15 cellular contexts compared by ENCODE assay signal in the genomic region with DNA sequence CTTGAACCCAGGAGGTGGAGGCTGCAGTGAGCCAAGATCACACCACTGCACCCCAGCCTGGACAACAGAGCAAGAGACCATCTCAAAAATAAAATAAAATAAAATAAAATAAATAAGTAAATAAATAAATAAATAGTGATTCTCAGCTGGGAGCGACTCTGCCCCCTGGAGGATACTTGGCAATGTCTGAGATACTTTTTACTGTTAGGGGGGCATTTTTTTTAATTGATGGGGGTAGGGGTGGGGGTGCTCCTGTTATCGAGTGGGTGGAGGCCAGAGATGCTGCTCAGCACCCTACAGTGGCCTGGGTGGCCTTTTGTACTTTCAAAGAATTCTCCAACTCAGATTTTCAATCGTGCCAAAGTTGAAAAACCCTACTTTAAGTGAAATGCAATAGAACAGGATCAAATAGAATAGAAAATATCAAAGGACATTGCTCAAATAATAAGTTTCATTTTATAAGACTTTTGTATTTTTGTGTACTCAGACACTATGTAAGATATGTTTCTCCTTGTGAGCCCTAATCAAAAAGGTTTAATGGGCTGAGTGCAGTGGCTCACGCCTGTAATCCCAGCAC. TPM values are rescaled to one million over a fixed set of nuclear protein-coding genes. Genes with fewer than 3 reads are reported as not detected.
A peak's percentile ranks its signal among the peaks of the same experiment; 100 is the strongest.
DNase-seq lines count a peak whose midpoint lies in the region; ATAC-seq, FAIRE-seq and TF ChIP-seq lines count a peak whose summit lies in the region.
"Had no signal": no experiment of that assay in that cellular context is flagged by ENCODE, and none has a peak within 500 bp of the region (broad histone marks: within the 10 kb centered on the region; RNA-seq: fewer than 3 reads in every experiment).

No MANE protein-coding gene starts in this region.

- H3K9me3 ChIP-seq in endothelial cell of umbilical vein (replicated peaks; ENCODE audit: control insufficient read depth, insufficient read depth, low read length) (no peaks in the 10 kb centered on the region), tibial nerve (peaks cover 0 to 4% (median 0%) of the 10 kb centered on the region in 4 donors)
- H3K9me3 ChIP-seq: Peyer's patch had no signal

- H3K79me2 ChIP-seq in endothelial cell of umbilical vein (ENCODE audit: control insufficient read depth, insufficient read depth, low read length): no peaks in the 10 kb centered on the region

- H3K36me3 Mint-ChIP-seq in activated CD8-positive, alpha-beta T cell treated with anti-CD3 and anti-CD28 coated beads for 36 hours (ENCODE audit: low read depth): peaks cover 5% of the 10 kb centered on the region
- peaks cover 12% of the 10 kb centered on the region for H3K36me3 Mint-ChIP-seq in activated CD8-positive, alpha-beta T cell treated with anti-CD3 and anti-CD28 coated beads, Interleukin-2, amount 10 ng/mL, durations not matched to agents 7 days and 5 days (ENCODE audit: low read depth)
- no peaks in the 10 kb centered on the region for H3K36me3 Mint-ChIP-seq in activated CD4-positive, alpha-beta memory T cell treated with anti-CD3 and anti-CD28 coated beads, Interleukin-2, amount 10 ng/mL, durations not matched to agents 7 days and 5 days (ENCODE audit: low read depth)
- H3K36me3 Mint-ChIP-seq: stimulated activated memory B cell treated with anti-CD40 and anti-IgM and Interleukin-4, amounts not matched to agents 10 μg/mL and 1 μg/mL and 100 μg/mL, for 72 hours had no signal

- POLR2A ChIA-PET in activated CD8-positive, alpha-beta T cell treated with anti-CD3 and anti-CD28 coated beads for 36 hours (lab: Charles Lee): interaction anchor here (0.6 kb wide), 1 partner anchor 20 kb away, joined by 3 read pairs; no protein-coding TSS in a partner anchor
- POLR2A ChIA-PET in activated CD8-positive, alpha-beta T cell treated with anti-CD3 and anti-CD28 coated beads, Interleukin-2, amount 10 ng/mL, durations not matched to agents 7 days and 5 days (lab: Charles Lee): no interaction called here
- POLR2A ChIA-PET in endothelial cell of umbilical vein (lab: Charles Lee): interaction anchor here (0.6 kb wide), 1 partner anchor 110 kb away, joined by 6 read pairs; a partner anchor contains a TSS
- POLR2A ChIA-PET in activated CD4-positive, alpha-beta memory T cell treated with anti-CD3 and anti-CD28 coated beads, Interleukin-2, amount 10 ng/mL, durations not matched to agents 7 days and 5 days (lab: Charles Lee): no interaction called here

- no peaks in the 10 kb centered on the region for H3K9me1 ChIP-seq in endothelial cell of umbilical vein (replicated peaks; ENCODE audit: control insufficient read depth, extremely low read depth, insufficient read depth, low read length)

- no peak overlapping the region for H2AFZ ChIP-seq in endothelial cell of umbilical vein (ENCODE audit: low read depth, low read length)

- H3K4me1 Mint-ChIP-seq in activated CD8-positive, alpha-beta T cell treated with anti-CD3 and anti-CD28 coated beads for 36 hours (ENCODE audit: low read depth): no peaks in the 10 kb centered on the region
- H3K4me1 Mint-ChIP-seq in activated CD8-positive, alpha-beta T cell treated with anti-CD3 and anti-CD28 coated beads, Interleukin-2, amount 10 ng/mL, durations not matched to agents 7 days and 5 days (ENCODE audit: low read depth): no peaks in the 10 kb centered on the region
- H3K4me1 Mint-ChIP-seq in activated CD4-positive, alpha-beta memory T cell treated with anti-CD3 and anti-CD28 coated beads, Interleukin-2, amount 10 ng/mL, durations not matched to agents 7 days and 5 days: no peaks in the 10 kb centered on the region
- H3K4me1 Mint-ChIP-seq: stimulated activated memory B cell treated with anti-CD40 and anti-IgM and Interleukin-4, amounts not matched to agents 10 μg/mL and 1 μg/mL and 100 μg/mL, for 72 hours had no signal

- WGBS in tibial nerve, 2 donors: 52 to 53% methylated on average over 4 of the region's 4 CpGs

- no peaks in the 10 kb centered on the region for H3K9me3 Mint-ChIP-seq in activated CD8-positive, alpha-beta T cell treated with anti-CD3 and anti-CD28 coated beads for 36 hours
- H3K9me3 Mint-ChIP-seq in activated CD8-positive, alpha-beta T cell treated with anti-CD3 and anti-CD28 coated beads, Interleukin-2, amount 10 ng/mL, durations not matched to agents 7 days and 5 days (ENCODE audit: insufficient read depth): no peaks in the 10 kb centered on the region
- no peaks in the 10 kb centered on the region for H3K9me3 Mint-ChIP-seq in activated CD4-positive, alpha-beta memory T cell treated with anti-CD3 and anti-CD28 coated beads, Interleukin-2, amount 10 ng/mL, durations not matched to agents 7 days and 5 days

- TF ChIP-seq POLR2A in endothelial cell of umbilical vein (IDR thresholded peaks at IDR 0.05; ENCODE audit: low read depth, low read length): no peak
- TF ChIP-seq POLR2A in tibial nerve (IDR thresholded peaks at IDR 0.05): no peak

- H3K4me3 ChIP-seq in endothelial cell of umbilical vein (replicated peaks in 1 of 3; ENCODE audit: insufficient read depth in 1 of 3, low read depth in 1 of 3, low read length in 3 of 3) (no peak overlapping the region), tibial nerve (no peak overlapping the region)
- H3K4me3 ChIP-seq: BLaER1, Peyer's patch had no signal

- H3K4me1 ChIP-seq in endothelial cell of umbilical vein (ENCODE audit: control insufficient read depth, extremely low read depth, insufficient read depth, low read length) (no peaks in the 10 kb centered on the region), tibial nerve (no peaks in the 10 kb centered on the region)
- H3K4me1 ChIP-seq: BLaER1, Peyer's patch had no signal

- CTCF ChIA-PET in activated CD8-positive, alpha-beta T cell treated with anti-CD3 and anti-CD28 coated beads for 36 hours (lab: Charles Lee): interaction anchor here (1.0 kb wide), 1 partner anchor 100 kb away, joined by 3 read pairs; no protein-coding TSS in a partner anchor
- CTCF ChIA-PET in activated CD8-positive, alpha-beta T cell treated with anti-CD3 and anti-CD28 coated beads, Interleukin-2, amount 10 ng/mL, durations not matched to agents 7 days and 5 days (lab: Charles Lee): interaction anchor here (1.0 kb wide), 1 partner anchor 228 kb away, joined by 3 read pairs; no protein-coding TSS in a partner anchor
- CTCF ChIA-PET in endothelial cell of umbilical vein (lab: Charles Lee): interaction anchor here (0.5 to 4.2 kb wide), 10 partner anchors 14 to 370 kb away, joined by 3 to 55 read pairs (median 6); a partner anchor contains a TSS
- CTCF ChIA-PET in activated CD4-positive, alpha-beta memory T cell treated with anti-CD3 and anti-CD28 coated beads, Interleukin-2, amount 10 ng/mL, durations not matched to agents 7 days and 5 days (lab: Charles Lee): no interaction called here

- H3K4me3 Mint-ChIP-seq in activated CD8-positive, alpha-beta T cell treated with anti-CD3 and anti-CD28 coated beads for 36 hours: no peak overlapping the region
- H3K4me3 Mint-ChIP-seq in activated CD8-positive, alpha-beta T cell treated with anti-CD3 and anti-CD28 coated beads, Interleukin-2, amount 10 ng/mL, durations not matched to agents 7 days and 5 days: no peak overlapping the region
- H3K4me3 Mint-ChIP-seq in activated CD4-positive, alpha-beta memory T cell treated with anti-CD3 and anti-CD28 coated beads, Interleukin-2, amount 10 ng/mL, durations not matched to agents 7 days and 5 days: no peak overlapping the region
- H3K4me3 Mint-ChIP-seq: stimulated activated memory B cell treated with anti-CD40 and anti-IgM and Interleukin-4, amounts not matched to agents 10 μg/mL and 1 μg/mL and 100 μg/mL, for 72 hours had no signal

- no peak for DNase-seq in activated CD8-positive, alpha-beta T cell treated with anti-CD3 and anti-CD28 coated beads for 36 hours
- DNase-seq in activated CD8-positive, alpha-beta T cell treated with anti-CD3 and anti-CD28 coated beads, Interleukin-2, amount 10 ng/mL, durations not matched to agents 7 days and 5 days: no peak
- DNase-seq in NAMALWA (ENCODE audit: low spot score) (peak; percentile 60), endothelial cell of umbilical vein (ENCODE audit: low read depth, low spot score) (no peak), tibial nerve (ENCODE audit: low spot score in 2 of 2) (no peak), medulla oblongata (ENCODE audit: extremely low spot score) (no peak), NCI-H69 (lab: John Stamatoyannopoulos, UW) (no peak)
- DNase-seq in activated CD4-positive, alpha-beta memory T cell treated with anti-CD3 and anti-CD28 coated beads, Interleukin-2, amount 10 ng/mL, durations not matched to agents 7 days and 5 days: no peak
- DNase-seq: activated naive CD4-positive, alpha-beta T cell treated with Interleukin-2 at 50 U/mL for 16 hours; Peyer's patch; small intestine had no signal

- ATAC-seq in activated CD8-positive, alpha-beta T cell treated with anti-CD3 and anti-CD28 coated beads for 36 hours: no peak
- no peak for ATAC-seq in activated CD8-positive, alpha-beta T cell treated with anti-CD3 and anti-CD28 coated beads, Interleukin-2, amount 10 ng/mL, durations not matched to agents 7 days and 5 days
- ATAC-seq: stimulated activated memory B cell treated with anti-CD40 and anti-IgM and Interleukin-4, amounts not matched to agents 10 μg/mL and 1 μg/mL and 100 μg/mL, for 72 hours had no signal

- no peak overlapping the region for H3K4me2 ChIP-seq in endothelial cell of umbilical vein (ENCODE audit: insufficient read depth, low read length)
- H3K4me2 ChIP-seq: BLaER1 had no signal

- no peaks in the 10 kb centered on the region for H3K27me3 Mint-ChIP-seq in activated CD8-positive, alpha-beta T cell treated with anti-CD3 and anti-CD28 coated beads for 36 hours
- no peaks in the 10 kb centered on the region for H3K27me3 Mint-ChIP-seq in activated CD8-positive, alpha-beta T cell treated with anti-CD3 and anti-CD28 coated beads, Interleukin-2, amount 10 ng/mL, durations not matched to agents 7 days and 5 days (ENCODE audit: low read depth)
- no peaks in the 10 kb centered on the region for H3K27me3 Mint-ChIP-seq in activated CD4-positive, alpha-beta memory T cell treated with anti-CD3 and anti-CD28 coated beads, Interleukin-2, amount 10 ng/mL, durations not matched to agents 7 days and 5 days
- H3K27me3 Mint-ChIP-seq: stimulated activated memory B cell treated with anti-CD40 and anti-IgM and Interleukin-4, amounts not matched to agents 10 μg/mL and 1 μg/mL and 100 μg/mL, for 72 hours had no signal

- no peak overlapping the region for H3K9ac ChIP-seq in endothelial cell of umbilical vein (replicated peaks; ENCODE audit: extremely low read depth, insufficient read depth, low read length)
- H3K9ac ChIP-seq: BLaER1 had no signal

- peak; percentile 33 for TF ChIP-seq CTCF in activated CD8-positive, alpha-beta T cell treated with anti-CD3 and anti-CD28 coated beads for 36 hours (IDR thresholded peaks at IDR 0.05)
- peak; percentile 15 to 51 for TF ChIP-seq CTCF in endothelial cell of umbilical vein (IDR thresholded peaks at IDR 0.05; ENCODE audit: extremely low read depth in 1 of 2, insufficient read depth in 1 of 2, low read depth in 1 of 2, low read length in 2 of 2)
- TF ChIP-seq CTCF in tibial nerve (IDR thresholded peaks at IDR 0.05): peak in 3 of 5 experiments; percentile 30 to 40 (median 34)

- H4K20me1 ChIP-seq in endothelial cell of umbilical vein (replicated peaks; ENCODE audit: control insufficient read depth, extremely low read depth, insufficient read depth, low read length): no peaks in the 10 kb centered on the region
- H4K20me1 ChIP-seq: BLaER1 had no signal

- H3K27me3 ChIP-seq in endothelial cell of umbilical vein (ENCODE audit: control insufficient read depth in 2 of 2, insufficient read depth in 2 of 2, low read length in 2 of 2) (no peaks in the 10 kb centered on the region), tibial nerve (no peaks in the 10 kb centered on the region)
- H3K27me3 ChIP-seq: BLaER1, Peyer's patch had no signal

- no peak for TF ChIP-seq EP300 in tibial nerve (IDR thresholded peaks at IDR 0.05)

- FAIRE-seq in endothelial cell of umbilical vein (lab: Jason Lieb, UNC): no peak
- FAIRE-seq: GM18507, small intestine had no signal

- H3K36me3 ChIP-seq in endothelial cell of umbilical vein (ENCODE audit: control insufficient read depth in 2 of 2, extremely low read depth in 1 of 2, insufficient read depth in 2 of 2, low read length in 2 of 2): no peaks in the 10 kb centered on the region
- H3K36me3 ChIP-seq in tibial nerve: no peaks in the 10 kb centered on the region
- H3K36me3 ChIP-seq: BLaER1, Peyer's patch had no signal

- dilution Hi-C loops in endothelial cell of umbilical vein (cut with MboI; ENCODE audit: extremely low pct_ligation_motif_present, low sequenced_read_pairs): no loop called here

- no peak overlapping the region for H3K27ac ChIP-seq in endothelial cell of umbilical vein (ENCODE audit: insufficient read depth, low read depth, low read length)
- H3K27ac ChIP-seq in tibial nerve: no peak overlapping the region
- H3K27ac ChIP-seq: BLaER1, Peyer's patch had no signal

- intact Hi-C loops in activated CD8-positive, alpha-beta T cell treated with anti-CD3 and anti-CD28 coated beads for 36 hours (cut with micrococcal nuclease): no loop called here
- intact Hi-C loops in endothelial cell of umbilical vein (cut with micrococcal nuclease): loop anchor here (1.0 kb wide), 1 partner anchor 188 kb away; no protein-coding TSS in a partner anchor

- BruUV-seq in endothelial cell of umbilical vein (replicated peaks; lab: Mats Ljungman, UMichigan): no TSS peak

- no peak overlapping the region for H3K27ac Mint-ChIP-seq in activated CD8-positive, alpha-beta T cell treated with anti-CD3 and anti-CD28 coated beads for 36 hours
- H3K27ac Mint-ChIP-seq in activated CD8-positive, alpha-beta T cell treated with anti-CD3 and anti-CD28 coated beads, Interleukin-2, amount 10 ng/mL, durations not matched to agents 7 days and 5 days: no peak overlapping the region
- H3K27ac Mint-ChIP-seq in activated CD4-positive, alpha-beta memory T cell treated with anti-CD3 and anti-CD28 coated beads, Interleukin-2, amount 10 ng/mL, durations not matched to agents 7 days and 5 days: no peak overlapping the region
- H3K27ac Mint-ChIP-seq: stimulated activated memory B cell treated with anti-CD40 and anti-IgM and Interleukin-4, amounts not matched to agents 10 μg/mL and 1 μg/mL and 100 μg/mL, for 72 hours had no signal

RNA-seq across cellular contexts. Expression of a gene that starts 7.1 kb away (rescaled TPM):
- 100 to 1,000 TPM; 169 to 175 TPM for total RNA-seq in activated CD8-positive, alpha-beta T cell treated with anti-CD3 and anti-CD28 coated beads for 36 hours
- 100 to 1,000 TPM; 142 to 160 TPM for total RNA-seq in activated CD8-positive, alpha-beta T cell treated with anti-CD3 and anti-CD28 coated beads, Interleukin-2, amount 10 ng/mL, durations not matched to agents 7 days and 5 days
- total RNA-seq in endothelial cell of umbilical vein (120 and 137 TPM in 2 replicates), tibial nerve (10 to 100 TPM; 46.1 to 87.2 (median 67.8) TPM)
- 314 and 533 TPM in 2 replicates for polyA plus RNA-seq in endothelial cell of umbilical vein
- 108 and 142 TPM in 2 replicates for polyA plus RNA-seq in endothelial cell of umbilical vein (2011; cell fraction: cytosol; rRNA removed)
- polyA plus RNA-seq in endothelial cell of umbilical vein (2011; cell fraction: nucleus; rRNA removed): 46.8 and 55.1 TPM in 2 replicates
- polyA plus RNA-seq in endothelial cell of umbilical vein (2012): 84.5 and 117 TPM in 2 replicates
- polyA minus RNA-seq in endothelial cell of umbilical vein: 39.5 and 61.9 TPM in 2 replicates
- polyA minus RNA-seq in endothelial cell of umbilical vein (2011; cell fraction: cytosol; rRNA and poly(A)+ RNA removed): 62.6 TPM
- polyA minus RNA-seq in endothelial cell of umbilical vein (2011; cell fraction: nucleus; rRNA and poly(A)+ RNA removed): 8.4 and 11.4 TPM in 2 replicates
- total RNA-seq in activated CD4-positive, alpha-beta memory T cell treated with anti-CD3 and anti-CD28 coated beads, Interleukin-2, amount 10 ng/mL, durations not matched to agents 7 days and 5 days: 100 to 1,000 TPM; 136 to 147 TPM

RNA-seq across cellular contexts. Expression of a gene that starts 18.4 kb away (rescaled TPM):
- 10 to 100 TPM; 34.9 to 40.1 TPM for total RNA-seq in activated CD8-positive, alpha-beta T cell treated with anti-CD3 and anti-CD28 coated beads for 36 hours
- 10 to 100 TPM; 46.1 to 48.8 TPM for total RNA-seq in activated CD8-positive, alpha-beta T cell treated with anti-CD3 and anti-CD28 coated beads, Interleukin-2, amount 10 ng/mL, durations not matched to agents 7 days and 5 days
- 48.8 and 50.4 TPM in 2 replicates for total RNA-seq in endothelial cell of umbilical vein
- polyA plus RNA-seq in endothelial cell of umbilical vein: 59.4 and 83.2 TPM in 2 replicates
- 24.1 and 31.5 TPM in 2 replicates for polyA plus RNA-seq in endothelial cell of umbilical vein (2011; cell fraction: cytosol; rRNA removed)
- polyA plus RNA-seq in endothelial cell of umbilical vein (2011; cell fraction: nucleus; rRNA removed): 8.1 and 13.2 TPM in 2 replicates
- polyA plus RNA-seq in endothelial cell of umbilical vein (2012): 13.4 and 33.2 TPM in 2 replicates
- 7.2 and 9.6 TPM in 2 replicates for polyA minus RNA-seq in endothelial cell of umbilical vein
- polyA minus RNA-seq in endothelial cell of umbilical vein (2011; cell fraction: cytosol; rRNA and poly(A)+ RNA removed): 11.7 TPM
- 1.5 and 4.6 TPM in 2 replicates for polyA minus RNA-seq in endothelial cell of umbilical vein (2011; cell fraction: nucleus; rRNA and poly(A)+ RNA removed)
- 10 to 100 TPM; 54.0 to 77.6 (median 70.4) TPM for total RNA-seq in tibial nerve
- total RNA-seq in activated CD4-positive, alpha-beta memory T cell treated with anti-CD3 and anti-CD28 coated beads, Interleukin-2, amount 10 ng/mL, durations not matched to agents 7 days and 5 days: 10 to 100 TPM; 52.0 to 52.5 TPM

RNA-seq across cellular contexts. Expression of a gene that starts 20.8 kb away (rescaled TPM):
- not detected for total RNA-seq in activated CD8-positive, alpha-beta T cell treated with anti-CD3 and anti-CD28 coated beads for 36 hours
- under 1 TPM; 0.26 to 0.29 TPM for total RNA-seq in activated CD8-positive, alpha-beta T cell treated with anti-CD3 and anti-CD28 coated beads, Interleukin-2, amount 10 ng/mL, durations not matched to agents 7 days and 5 days
- total RNA-seq in endothelial cell of umbilical vein (not detected in 2 replicates), tibial nerve (not detected)
- polyA plus RNA-seq in endothelial cell of umbilical vein: 0.04 TPM in 1 of 2 replicates, not detected in the other
- polyA plus RNA-seq in endothelial cell of umbilical vein (2011; cell fraction: cytosol; rRNA removed): 0.05 TPM in 1 of 2 replicates, not detected in the other
- not detected in 2 replicates for polyA plus RNA-seq in endothelial cell of umbilical vein (2011; cell fraction: nucleus; rRNA removed)
- polyA plus RNA-seq in endothelial cell of umbilical vein (2012): not detected in 2 replicates
- polyA minus RNA-seq in endothelial cell of umbilical vein: 0.51 TPM in 1 of 2 replicates, not detected in the other
- polyA minus RNA-seq in endothelial cell of umbilical vein (2011; cell fraction: cytosol; rRNA and poly(A)+ RNA removed): not detected
- not detected in 2 replicates for polyA minus RNA-seq in endothelial cell of umbilical vein (2011; cell fraction: nucleus; rRNA and poly(A)+ RNA removed)
- under 1 TPM; 0.15 to 0.30 TPM for total RNA-seq in activated CD4-positive, alpha-beta memory T cell treated with anti-CD3 and anti-CD28 coated beads, Interleukin-2, amount 10 ng/mL, durations not matched to agents 7 days and 5 days
- total RNA-seq: mesenteric fat pad had no signal

RNA-seq across cellular contexts. Expression of a gene that starts 21.5 kb away (rescaled TPM):
- total RNA-seq in activated CD8-positive, alpha-beta T cell treated with anti-CD3 and anti-CD28 coated beads for 36 hours: 1 to 10 TPM; 1.2 to 1.4 TPM
- total RNA-seq in activated CD8-positive, alpha-beta T cell treated with anti-CD3 and anti-CD28 coated beads, Interleukin-2, amount 10 ng/mL, durations not matched to agents 7 days and 5 days: 1 to 10 TPM; 2.1 to 2.6 TPM
- total RNA-seq in endothelial cell of umbilical vein (1.0 and 1.2 TPM in 2 replicates), tibial nerve (1 to 10 TPM in 3 of 4 donors, under 1 TPM in 1; under 0.01 to 4.3 (median 2.5) TPM)
- 0.73 and 0.84 TPM in 2 replicates for polyA plus RNA-seq in endothelial cell of umbilical vein
- 0.49 and 0.69 TPM in 2 replicates for polyA plus RNA-seq in endothelial cell of umbilical vein (2011; cell fraction: cytosol; rRNA removed)
- polyA plus RNA-seq in endothelial cell of umbilical vein (2011; cell fraction: nucleus; rRNA removed): 0.66 and 0.77 TPM in 2 replicates
- 0.64 and 1.2 TPM in 2 replicates for polyA plus RNA-seq in endothelial cell of umbilical vein (2012)
- 0.83 and 0.96 TPM in 2 replicates for polyA minus RNA-seq in endothelial cell of umbilical vein
- polyA minus RNA-seq in endothelial cell of umbilical vein (2011; cell fraction: cytosol; rRNA and poly(A)+ RNA removed): 1.8 TPM
- 0.53 and 0.58 TPM in 2 replicates for polyA minus RNA-seq in endothelial cell of umbilical vein (2011; cell fraction: nucleus; rRNA and poly(A)+ RNA removed)
- total RNA-seq in activated CD4-positive, alpha-beta memory T cell treated with anti-CD3 and anti-CD28 coated beads, Interleukin-2, amount 10 ng/mL, durations not matched to agents 7 days and 5 days: 1 to 10 TPM; 2.3 to 2.7 TPM

RNA-seq across cellular contexts. Expression of a gene that starts 38.8 kb away (rescaled TPM):
- 10 to 100 TPM; 50.4 to 59.6 TPM for total RNA-seq in activated CD8-positive, alpha-beta T cell treated with anti-CD3 and anti-CD28 coated beads for 36 hours
- 10 to 100 TPM; 71.2 to 71.5 TPM for total RNA-seq in activated CD8-positive, alpha-beta T cell treated with anti-CD3 and anti-CD28 coated beads, Interleukin-2, amount 10 ng/mL, durations not matched to agents 7 days and 5 days
- 56.4 and 58.2 TPM in 2 replicates for total RNA-seq in endothelial cell of umbilical vein
- polyA plus RNA-seq in endothelial cell of umbilical vein: 37.7 and 44.8 TPM in 2 replicates
- polyA plus RNA-seq in endothelial cell of umbilical vein (2011; cell fraction: cytosol; rRNA removed): 60.8 and 67.1 TPM in 2 replicates
- polyA plus RNA-seq in endothelial cell of umbilical vein (2011; cell fraction: nucleus; rRNA removed): 43.0 and 45.9 TPM in 2 replicates
- 56.0 and 87.8 TPM in 2 replicates for polyA plus RNA-seq in endothelial cell of umbilical vein (2012)
- polyA minus RNA-seq in endothelial cell of umbilical vein: 34.0 and 39.6 TPM in 2 replicates
- polyA minus RNA-seq in endothelial cell of umbilical vein (2011; cell fraction: cytosol; rRNA and poly(A)+ RNA removed): 26.4 TPM
- 7.5 and 12.8 TPM in 2 replicates for polyA minus RNA-seq in endothelial cell of umbilical vein (2011; cell fraction: nucleus; rRNA and poly(A)+ RNA removed)
- total RNA-seq in tibial nerve: 10 to 100 TPM; 29.5 to 50.9 (median 45.1) TPM
- 10 to 100 TPM; 75.5 to 79.8 TPM for total RNA-seq in activated CD4-positive, alpha-beta memory T cell treated with anti-CD3 and anti-CD28 coated beads, Interleukin-2, amount 10 ng/mL, durations not matched to agents 7 days and 5 days

Comparison
In these comparisons a context has a peak if more than half of its experiments do, and no peak if none do; other contexts are left out.
1. POLR2A ChIA-PET loops: an anchor here in activated CD8-positive, alpha-beta T cell treated with anti-CD3 and anti-CD28 coated beads for 36 hours (0.6 kb wide) and endothelial cell of umbilical vein (0.6 kb wide); none called in activated CD8-positive, alpha-beta T cell treated with anti-CD3 and anti-CD28 coated beads, Interleukin-2, amount 10 ng/mL, durations not matched to agents 7 days and 5 days and activated CD4-positive, alpha-beta memory T cell treated with anti-CD3 and anti-CD28 coated beads, Interleukin-2, amount 10 ng/mL, durations not matched to agents 7 days and 5 days.